In the genomic region with DNA sequence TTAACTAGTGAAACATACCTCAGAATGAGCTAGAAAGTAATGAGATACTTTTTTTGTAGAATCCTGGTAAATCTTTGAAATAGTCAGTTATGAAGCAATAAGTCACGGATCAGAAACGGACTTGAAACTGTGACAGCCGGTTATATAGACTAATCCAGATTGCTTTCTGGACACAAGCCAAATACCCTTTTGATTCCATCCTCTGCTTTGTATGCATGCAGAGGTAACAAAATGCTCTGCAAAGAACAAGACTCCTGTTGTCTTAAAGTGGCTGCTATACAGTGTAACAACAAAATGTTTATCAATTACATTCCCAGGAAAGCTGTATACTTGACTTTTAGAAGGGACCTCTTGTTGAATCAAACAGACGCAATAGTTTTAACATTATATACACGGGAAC, we compare ENCODE assay signal across 13 cellular contexts.
DNase-seq lines count a peak whose midpoint lies in the region.
"Had no signal": no experiment of that assay in that cellular context is flagged by ENCODE, and none has a peak within 500 bp of the region (broad histone marks: within the 10 kb centered on the region; RNA-seq: fewer than 3 reads in every experiment).

No MANE protein-coding gene starts in this region.

- DNase-seq in DMS 273 (lab: John Stamatoyannopoulos, UW; ENCODE audit: unreplicated experiment) (peak; percentile 70), DMS 273 treated with DMSO at 0.1 percent for 48 hours (lab: John Stamatoyannopoulos, UW) (no peak), NCI-H1092 treated with DMSO at 0.1 percent for 48 hours (lab: John Stamatoyannopoulos, UW) (peak; percentile 81), NCI-H82 (lab: John Stamatoyannopoulos, UW) (peak; percentile 95), pons (ENCODE audit: low spot score) (peak; percentile 35), foreskin melanocyte (no peak), activated gamma-delta T cell (lab: John Stamatoyannopoulos, UW) (no peak), hippocampal formation (lab: John Stamatoyannopoulos, UW) (no peak)
- DNase-seq: activated effector memory CD4-positive, alpha-beta T cell treated with Interleukin-2 at 50 U/mL for 16 hours; CD4-positive, CD25-positive, alpha-beta regulatory T cell; right cardiac atrium; stimulated activated CD8-positive, alpha-beta memory T cell treated with anti-CD3 and anti-CD28 coated beads, Interleukin-4, amount 100 ng/mL, for 48 hours; WERI-Rb-1 had no signal

Comparison
In these comparisons a context has a peak if more than half of its experiments do, and no peak if none do; other contexts are left out.
1. DNase-seq: peak in DMS 273 (single experiment), NCI-H1092 treated with DMSO at 0.1 percent for 48 hours (single experiment), NCI-H82 (single experiment) and pons (single experiment); none in DMS 273 treated with DMSO at 0.1 percent for 48 hours (single experiment), foreskin melanocyte (single experiment), activated gamma-delta T cell (single experiment) and hippocampal formation (0 of 2).